ENCODE assay signal across 1 cellular context in genomic region chr3:149291178-149291577, GRCh38.
TF ChIP-seq lines count a peak whose summit lies in the region.

No MANE protein-coding gene starts in this region.

TF ChIP-seq in H1, 55 proteins besides CTCF, POLR2A, EP300 and RAD21 (continued from another document):
- no peak for TF ChIP-seq SRF (IDR thresholded peaks at IDR 0.05; ENCODE audit: low read depth, low read length)
- no peak for TF ChIP-seq EGR1 (IDR thresholded peaks at IDR 0.05; ENCODE audit: borderline replicate concordance, low read depth, low read length)
- TF ChIP-seq SAP30 (IDR thresholded peaks at IDR 0.05; ENCODE audit: insufficient read depth, insufficient replicate concordance, low read length) = no peak
- no peak for TF ChIP-seq SP1 (IDR thresholded peaks at IDR 0.05; ENCODE audit: low read depth, low read length)
- TF ChIP-seq RNF2 (IDR thresholded peaks at IDR 0.05; ENCODE audit: borderline replicate concordance, low read depth, low read length, missing control alignments, poor library complexity, severe bottlenecking) = no peak
